Comparison of ENCODE assay signal across 9 cellular contexts in the genomic region with DNA sequence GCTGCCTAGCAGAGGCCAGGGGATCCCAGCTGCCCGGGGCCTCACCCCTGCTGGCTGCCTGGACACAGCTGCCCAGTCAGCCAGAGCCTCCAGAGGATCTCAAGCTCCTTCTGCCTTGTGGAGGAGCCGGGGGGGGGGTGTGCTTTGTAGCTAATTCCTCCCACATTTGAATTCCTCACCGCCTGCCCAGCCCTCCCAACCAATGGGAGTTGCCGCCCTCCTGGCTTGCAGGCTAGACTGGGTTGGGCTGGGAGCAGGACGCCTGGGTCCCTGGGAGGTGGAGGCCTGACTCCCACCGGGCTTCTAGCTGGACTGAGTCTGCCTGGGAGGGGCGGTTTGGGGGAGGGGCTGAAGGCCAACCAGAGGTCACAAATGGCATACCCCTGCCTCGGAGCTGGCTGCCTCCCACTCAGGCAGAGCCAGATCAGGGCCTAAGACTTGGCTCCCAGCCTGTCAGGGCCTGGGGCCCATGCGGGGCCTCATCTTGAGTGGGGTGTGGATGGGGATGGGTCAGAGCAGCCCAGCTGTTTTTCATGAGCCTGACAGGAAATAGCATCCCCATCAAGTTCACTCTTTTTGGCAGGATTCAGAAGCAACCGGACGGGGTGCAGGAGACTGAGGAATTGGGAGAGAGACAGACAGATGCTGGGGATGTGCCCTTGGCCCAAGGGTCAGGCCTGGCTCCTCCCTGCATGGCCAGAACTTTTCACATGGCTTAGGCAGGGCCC. TPM values are rescaled to one million over a fixed set of nuclear protein-coding genes. Genes with fewer than 3 reads are reported as not detected.
A peak's percentile ranks its signal among the peaks of the same experiment; 100 is the strongest.
DNase-seq lines count a peak whose midpoint lies in the region; TF ChIP-seq lines count a peak whose summit lies in the region.
"Had no signal": no experiment of that assay in that cellular context is flagged by ENCODE, and none has a peak within 500 bp of the region (broad histone marks: within the 10 kb centered on the region; RNA-seq: fewer than 3 reads in every experiment).

No MANE protein-coding gene starts in this region.

- no peak overlapping the region for H4K91ac ChIP-seq in mesenchymal stem cell (ENCODE audit: low read length)

- 52% methylated on average over 10 of the region's 11 CpGs for WGBS in mesenchymal stem cell
- 32 to 37% methylated on average over 6 of the region's 11 CpGs for WGBS in thyroid gland, 2 donors

- H3K79me1 ChIP-seq in mesenchymal stem cell (replicated peaks; ENCODE audit: low read length, poor library complexity, severe bottlenecking): peaks cover 31% of the 10 kb centered on the region

- H2AFZ ChIP-seq in mesenchymal stem cell (ENCODE audit: low read depth, low read length): no peak overlapping the region

- intact Hi-C loops in thyroid gland (cut with DNase I): no loop called here

- TF ChIP-seq POLR2A in thyroid gland (IDR thresholded peaks at IDR 0.05): no peak

- H4K8ac ChIP-seq in mesenchymal stem cell (ENCODE audit: low read length): no peak overlapping the region

- H3K9ac ChIP-seq in mesenchymal stem cell (ENCODE audit: low read length): peak overlapping the region; percentile 64

- H2BK120ac ChIP-seq in mesenchymal stem cell (ENCODE audit: low read depth, low read length): no peak overlapping the region

- H3K23ac ChIP-seq in mesenchymal stem cell (ENCODE audit: low read length in 2 of 2): no peak overlapping the region

- H3K27me3 ChIP-seq in mesenchymal stem cell (ENCODE audit: control insufficient read depth in 1 of 2, insufficient read depth in 1 of 2, low read length in 2 of 2): no peaks in the 10 kb centered on the region
- no peaks in the 10 kb centered on the region for H3K27me3 ChIP-seq in thyroid gland

- H3K27ac ChIP-seq in mesenchymal stem cell (ENCODE audit: low read length, poor library complexity, severe bottlenecking) (peak overlapping the region; percentile 16), thyroid gland (peak overlapping the region; percentile 29 to 44 (median 29))

- no peak overlapping the region for H2BK12ac ChIP-seq in mesenchymal stem cell (ENCODE audit: low read length in 2 of 2)

- peak overlapping the region; percentile 41 for H3K4me2 ChIP-seq in mesenchymal stem cell (ENCODE audit: low read length, poor library complexity, severe bottlenecking)

- H3K14ac ChIP-seq in mesenchymal stem cell (ENCODE audit: low read length in 2 of 2): no peak overlapping the region

- H2BK5ac ChIP-seq in mesenchymal stem cell (ENCODE audit: low read depth, low read length, poor library complexity, severe bottlenecking): no peak overlapping the region

- in situ Hi-C loops in GM13977 (cut with MboI; ENCODE audit: low pct_unique_long_range_greater_than_20kb, low sequenced_read_pairs, unreplicated experiment): loop anchor here (25.0 kb wide), 1 partner anchor 484 kb away; no protein-coding TSS in a partner anchor

- H3K4ac ChIP-seq in mesenchymal stem cell (ENCODE audit: low read depth in 1 of 2, low read length in 2 of 2): no peak overlapping the region

- H3K4me3 ChIP-seq in mesenchymal stem cell (ENCODE audit: insufficient read depth in 1 of 2, low read depth in 1 of 2, low read length in 2 of 2) (peak overlapping the region in 1 of 2 experiments; percentile 75), thyroid gland (replicated peaks in 1 of 3) (no peak overlapping the region)

- H3K9me3 ChIP-seq in mesenchymal stem cell (ENCODE audit: control insufficient read depth, low read length) (no peaks in the 10 kb centered on the region), thyroid gland (no peaks in the 10 kb centered on the region)

- DNase-seq in LHCN-M2 (ENCODE audit: low read depth) (peak; percentile 80), epidermal melanocyte (ENCODE audit: insufficient read length, low spot score) (peak; percentile 79), mesenchymal stem cell (peak; percentile 33), thyroid gland (peak; percentile 83 to 86), NCI-H187 (lab: John Stamatoyannopoulos, UW) (no peak), GM13977 (ENCODE audit: low spot score) (no peak), NCI-H1930 (lab: John Stamatoyannopoulos, UW) (no peak)
- DNase-seq: NCI-H345, T-cell had no signal

- peaks cover 75 to 85% of the 10 kb centered on the region in 2 experiments for H3K36me3 ChIP-seq in mesenchymal stem cell (ENCODE audit: control insufficient read depth in 1 of 2, insufficient read depth in 2 of 2, low read depth in 1 of 2, low read length in 2 of 2)
- peaks cover 42 to 58% of the 10 kb centered on the region in 2 donors for H3K36me3 ChIP-seq in thyroid gland

- H2BK15ac ChIP-seq in mesenchymal stem cell (ENCODE audit: low read depth, poor library complexity, severe bottlenecking): no peak overlapping the region

- peaks cover 56% of the 10 kb centered on the region for H3K4me1 ChIP-seq in mesenchymal stem cell (ENCODE audit: control insufficient read depth, insufficient read depth, low read depth, low read length)
- H3K4me1 ChIP-seq in thyroid gland: peaks cover 17 to 44% of the 10 kb centered on the region in 2 donors

- peak overlapping the region; percentile 8 for H2AK5ac ChIP-seq in mesenchymal stem cell (ENCODE audit: low read length, severe bottlenecking)

- TF ChIP-seq CTCF in thyroid gland (IDR thresholded peaks at IDR 0.05) (no peak), GM13977 (IDR thresholded peaks at IDR 0.05; ENCODE audit: extremely low read depth, insufficient read depth, missing control alignments) (no peak)

- H3K18ac ChIP-seq in mesenchymal stem cell (ENCODE audit: low read depth in 1 of 2, low read length in 2 of 2): peak overlapping the region in 1 of 2 experiments; percentile 28

RNA-seq across cellular contexts. Expression of a gene that starts 29.2 kb away (rescaled TPM):
- total RNA-seq in LHCN-M2 (2014; rRNA removed): 0.06 TPM in 1 of 2 replicates, not detected in the other
- polyA plus RNA-seq in LHCN-M2 (2012): 0.13 TPM
- 0.61 TPM for polyA plus RNA-seq in mesenchymal stem cell (2013, experiment 1 of 2)
- polyA plus RNA-seq in mesenchymal stem cell (2013, experiment 2 of 2): 0.56 TPM
- total RNA-seq in thyroid gland: 10 to 100 TPM; 40.2 to 69.6 (median 50.4) TPM

RNA-seq across cellular contexts. Expression of a gene that starts 48.8 kb away (rescaled TPM):
- total RNA-seq in LHCN-M2 (2014; rRNA removed): 50.1 and 51.3 TPM in 2 replicates
- 25.0 TPM for polyA plus RNA-seq in LHCN-M2 (2012)
- polyA plus RNA-seq in mesenchymal stem cell (2013, experiment 1 of 2): 26.6 TPM
- 23.6 TPM for polyA plus RNA-seq in mesenchymal stem cell (2013, experiment 2 of 2)
- 100 to 1,000 TPM in 3 of 4 donors, 10 to 100 TPM in 1; 90.3 to 146 (median 122) TPM for total RNA-seq in thyroid gland

Comparison
In these comparisons a context has a peak if more than half of its experiments do, and no peak if none do; other contexts are left out.
1. DNase-seq: peak in LHCN-M2 (single experiment), epidermal melanocyte (single experiment), mesenchymal stem cell (single experiment) and thyroid gland (2 of 2); none in NCI-H187 (0 of 2), GM13977 (single experiment) and NCI-H1930 (0 of 2).
2. RNA of a gene that starts 29.2 kb away (total RNA-seq): 40.2 to 69.6 TPM in thyroid gland; 0.06 TPM in LHCN-M2; every median in the first group is over 10 times any median in the second.